In genomic region chr5:141040763-141041426, GRCh38 we compare ENCODE assay signal across 1 cellular context.
TF ChIP-seq lines count a peak whose summit lies in the region.

No MANE protein-coding gene starts in this region.

TF ChIP-seq in K562, 482 proteins besides CTCF, POLR2A, EP300 and RAD21 (continued from another document and continues in another):
- TF ChIP-seq E2F5 (CRISPR knock-in tag; IDR thresholded peaks at IDR 0.05) (no peak), HNRNPH1 (optimal IDR thresholded peaks at IDR 0.05; ENCODE audit: low read depth, low read length) (no peak), CREM (IDR thresholded peaks at IDR 0.05; ENCODE audit: low read depth) (peak; percentile 74), NCOR1 (IDR thresholded peaks at IDR 0.05) (no peak), NCOA1 (IDR thresholded peaks at IDR 0.05; ENCODE audit: low read depth) (peak; percentile 62; the same call in 1 of the 2 replicates), HDAC2 (IDR thresholded peaks at IDR 0.05) (0 out of 2 replicates have a peak, but pooled peaks have one; percentile 66), BRCA1 (IDR thresholded peaks at IDR 0.05) (no peak), BRCA1 (CRISPR knock-in tag; IDR thresholded peaks at IDR 0.05) (no peak), ETV5 (CRISPR knock-in tag; IDR thresholded peaks at IDR 0.05; ENCODE audit: low read depth) (no peak), ZNF444 (CRISPR knock-in tag; IDR thresholded peaks at IDR 0.05) (no peak), PRDM10 (IDR thresholded peaks at IDR 0.05; ENCODE audit: partially characterized antibody) (peak; percentile 11), ETS2 (tag; IDR thresholded peaks at IDR 0.05; ENCODE audit: borderline replicate concordance, poor library complexity, severe bottlenecking) (no peak), GABPB1 (CRISPR knock-in tag; IDR thresholded peaks at IDR 0.05) (peak; percentile 87), ZNF133 (CRISPR knock-in tag; IDR thresholded peaks at IDR 0.05) (no peak), TFAP4 (CRISPR knock-in tag; IDR thresholded peaks at IDR 0.05; ENCODE audit: borderline replicate concordance) (peak; percentile 32; the same call in 1 of the 2 replicates), RCOR1 (IDR thresholded peaks at IDR 0.05; ENCODE audit: borderline replicate concordance in 1 of 2, low read depth in 2 of 2, low read length in 2 of 2) (peak in 1 of 2 experiments; percentile 88; a peak in 2 of 4 replicates), AFF1 (IDR thresholded peaks at IDR 0.05; ENCODE audit: low read depth in 1 of 2, partially characterized antibody in 2 of 2) (peak in 1 of 2 experiments; percentile 92), JUND (IDR thresholded peaks at IDR 0.05; ENCODE audit: borderline replicate concordance, low read depth, low read length) (no peak), JUND (tag; IDR thresholded peaks at IDR 0.05; ENCODE audit: borderline replicate concordance, low read depth, low read length) (0 out of 3 replicates have a peak, but pooled peaks have one; percentile 20), ZBTB40 (IDR thresholded peaks at IDR 0.05) (peak; percentile 76), ZBTB40 (CRISPR knock-in tag; IDR thresholded peaks at IDR 0.05) (no peak), CHAMP1 (IDR thresholded peaks at IDR 0.05) (peak; percentile 55; the same call in 1 of the 2 replicates), CBX3 (IDR thresholded peaks at IDR 0.05; ENCODE audit: borderline replicate concordance in 1 of 2, low read length in 2 of 2) (peak; percentile 73 to 77; a peak in 2 of 3 replicates), ETV1 (tag; conservative IDR thresholded peaks at IDR 0.05; ENCODE audit: low read depth) (peak; percentile 50), CREB1 (IDR thresholded peaks at IDR 0.05) (peak; percentile 46; the same call in 1 of the 2 replicates), CREB1 (CRISPR knock-in tag; IDR thresholded peaks at IDR 0.05) (no peak), GATAD2B (IDR thresholded peaks at IDR 0.05; ENCODE audit: borderline replicate concordance) (no peak), KDM5B (IDR thresholded peaks at IDR 0.05; ENCODE audit: insufficient replicate concordance, low read depth, low read length) (no peak), GABPA (tag; conservative IDR thresholded peaks at IDR 0.05; ENCODE audit: low read depth) (peak; percentile 61), PKNOX1 (IDR thresholded peaks at IDR 0.05) (0 out of 2 replicates have a peak, but pooled peaks have one; percentile 12), ATF1 (CRISPR knock-in tag; IDR thresholded peaks at IDR 0.05) (no peak), ATF1 (tag; IDR thresholded peaks at IDR 0.05) (peak; percentile 70), CHD4 (IDR thresholded peaks at IDR 0.05; ENCODE audit: insufficient read depth, insufficient replicate concordance, low read depth, low read length, poor library complexity, severe bottlenecking) (no peak), EHMT2 (IDR thresholded peaks at IDR 0.05) (peak; percentile 97), CXXC5 (CRISPR knock-in tag; IDR thresholded peaks at IDR 0.05) (peak; percentile 54), MAFK (IDR thresholded peaks at IDR 0.05; ENCODE audit: low read length) (no peak), DMBX1 (CRISPR knock-in tag; IDR thresholded peaks at IDR 0.05; ENCODE audit: borderline replicate concordance) (peak; percentile 78; the same call in 1 of the 2 replicates), CBX5 (IDR thresholded peaks at IDR 0.05; ENCODE audit: borderline replicate concordance, low read depth) (peak; percentile 64; the same call in 1 of the 2 replicates), HDAC1 (IDR thresholded peaks at IDR 0.05) (peak in 1 of 2 experiments; percentile 31; a peak in 1 of 4 replicates)
